21 cellular contexts compared by ENCODE assay signal in genomic region chr3:178690571-178690970, GRCh38.
"Had no signal": no experiment of that assay in that cellular context is flagged by ENCODE, and none has a peak within 500 bp of the region (broad histone marks: within the 10 kb centered on the region; RNA-seq: fewer than 3 reads in every experiment).

No MANE protein-coding gene starts in this region.

- ATAC-seq: activated CD4-positive, CD25-positive, alpha-beta regulatory T cell treated with anti-CD3 and anti-CD28 coated beads, Interleukin-2, amount 50 U/mL, for 24 hours; activated T-cell treated with anti-CD3 and anti-CD28 coated beads, Interleukin-2, amount 50 U/mL, for 72 hours; left lobe of liver; right cardiac atrium; stimulated activated naive CD8-positive, alpha-beta T cell treated with anti-CD3 and anti-CD28 coated beads, Interleukin-15, amount 100 ng/mL, for 72 hours had no signal

- H3K4me2 ChIP-seq: smooth muscle cell had no signal

- H3K4me1 Mint-ChIP-seq: naive B cell; neural crest cell; stimulated activated naive CD8-positive, alpha-beta T cell treated with anti-CD3 and anti-CD28 coated beads, Interleukin-15, amount 100 ng/mL, for 72 hours had no signal

- H3K9me3 ChIP-seq: ascending aorta, esophagus muscularis mucosa, prostate gland, transverse colon, uterus had no signal

- H3K36me3 Mint-ChIP-seq: naive B cell had no signal

- H3K27me3 ChIP-seq: ascending aorta, esophagus muscularis mucosa, suprapubic skin, transverse colon, uterus had no signal

- H3K27ac Mint-ChIP-seq: activated T-cell treated with anti-CD3 and anti-CD28 coated beads, Interleukin-2, amount 50 U/mL, for 72 hours; naive B cell; stimulated activated naive CD8-positive, alpha-beta T cell treated with anti-CD3 and anti-CD28 coated beads, Interleukin-15, amount 100 ng/mL, for 72 hours had no signal

- H3K36me3 ChIP-seq: ascending aorta, esophagus muscularis mucosa, prostate gland, suprapubic skin, transverse colon, uterus had no signal

- DNase-seq: activated effector memory CD4-positive, alpha-beta T cell treated with anti-CD3 and anti-CD28 coated beads, Interleukin-2, amount 50 U/mL, for 16 hours; activated naive CD4-positive, alpha-beta T cell treated with anti-CD3 and anti-CD28 coated beads, Interleukin-2, amount 50 U/mL, for 16 hours; activated T-cell treated with anti-CD3 and anti-CD28 coated beads, Interleukin-2, amount 50 U/mL, for 72 hours; effector CD8-positive, alpha-beta T cell; head of caudate nucleus; kidney; naive B cell; right cardiac atrium; stimulated activated CD4-positive, alpha-beta T cell treated with anti-CD3 and anti-CD28 coated beads, Interleukin-4, amount 100 ng/mL, for 1 hour; stimulated activated naive CD8-positive, alpha-beta T cell treated with anti-CD3 and anti-CD28 coated beads, Interleukin-15, amount 100 ng/mL, for 72 hours; T1000; transverse colon; uterus had no signal

- H3K27me3 Mint-ChIP-seq: naive B cell; stimulated activated naive CD8-positive, alpha-beta T cell treated with anti-CD3 and anti-CD28 coated beads, Interleukin-15, amount 100 ng/mL, for 72 hours had no signal

- H3K4me1 ChIP-seq: ascending aorta, esophagus muscularis mucosa, prostate gland, suprapubic skin, transverse colon, uterus had no signal

- H3K27ac ChIP-seq: ascending aorta, esophagus muscularis mucosa, prostate gland, suprapubic skin, transverse colon, uterus had no signal

- H3K4me3 Mint-ChIP-seq: activated T-cell treated with anti-CD3 and anti-CD28 coated beads, Interleukin-2, amount 50 U/mL, for 72 hours; naive B cell; neural crest cell; stimulated activated naive CD8-positive, alpha-beta T cell treated with anti-CD3 and anti-CD28 coated beads, Interleukin-15, amount 100 ng/mL, for 72 hours had no signal

- H3K4me3 ChIP-seq: ascending aorta, esophagus muscularis mucosa, prostate gland, smooth muscle cell, suprapubic skin, transverse colon, uterus had no signal
